Comparison of ENCODE assay signal across 11 cellular contexts in genomic region chr10:107168739-107169138, GRCh38. TPM values are rescaled to one million over a fixed set of nuclear protein-coding genes. Genes with fewer than 3 reads are reported as not detected.
"Had no signal": no experiment of that assay in that cellular context is flagged by ENCODE, and none has a peak within 500 bp of the region (broad histone marks: within the 10 kb centered on the region; RNA-seq: fewer than 3 reads in every experiment).

No MANE protein-coding gene starts in this region.

- DNase-seq: GM23248, GOT3, H9, HCEC 1CT, Karpas-422, KBM-7 had no signal

- H3K4me2 ChIP-seq: KMS-11 had no signal

- FAIRE-seq: H54, HTR-8/SVneo had no signal

- H3K27ac ChIP-seq: GM23248, KMS-11 had no signal

- H3K4me3 ChIP-seq: GM23248 had no signal

- H3K9ac ChIP-seq: GM23248, KMS-11 had no signal

- H2AFZ ChIP-seq: GM23248 had no signal

RNA-seq across cellular contexts. Expression of gene SORCS1, which starts 4.2 kb away (rescaled TPM):
- total RNA-seq: GM23248, HT-29, LHCN-M2 had no signal
- polyA plus RNA-seq: GM23248 had no signal
